ENCODE assay signal across 25 cellular contexts in the genomic region with DNA sequence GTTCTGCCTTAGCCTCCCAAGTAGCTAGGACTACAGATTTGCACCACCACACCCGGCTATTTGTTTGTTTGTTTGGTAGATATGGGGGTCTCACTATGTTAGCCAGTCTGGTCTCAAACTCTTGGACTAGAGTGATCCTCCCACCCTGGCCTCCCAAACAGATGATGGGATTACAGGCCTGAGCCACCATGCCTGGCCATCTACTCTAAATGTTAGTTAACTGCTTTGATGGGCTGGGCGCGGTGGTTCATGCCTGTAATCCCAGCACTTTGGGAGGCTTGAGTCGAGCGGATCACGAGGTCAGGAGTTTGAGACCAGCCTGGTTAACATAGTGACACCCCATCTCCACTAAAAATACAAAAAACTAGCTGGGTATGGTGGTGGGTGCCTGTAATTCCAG.
DNase-seq lines count a peak whose midpoint lies in the region; ATAC-seq and TF ChIP-seq lines count a peak whose summit lies in the region.
"Had no signal": no experiment of that assay in that cellular context is flagged by ENCODE, and none has a peak within 500 bp of the region (broad histone marks: within the 10 kb centered on the region; RNA-seq: fewer than 3 reads in every experiment).

No MANE protein-coding gene starts in this region.

- H3K36me3 ChIP-seq in right atrium auricular region (no peaks in the 10 kb centered on the region), trophoblast cell (ENCODE audit: control insufficient read depth in 1 of 2, insufficient read depth in 2 of 2, low read length in 2 of 2) (no peaks in the 10 kb centered on the region), gastroesophageal sphincter (no peaks in the 10 kb centered on the region)
- H3K36me3 ChIP-seq: BE2C, BLaER1 had no signal

- H3K27me3 Mint-ChIP-seq in chondrocyte (ENCODE audit: low read depth), result no peaks in the 10 kb centered on the region
- H3K27me3 Mint-ChIP-seq: CD4-positive, alpha-beta memory T cell; CD4-positive, CD25-positive, alpha-beta regulatory T cell had no signal

- H3K27ac Mint-ChIP-seq in chondrocyte (ENCODE audit: unreplicated experiment), result no peak overlapping the region
- H3K27ac Mint-ChIP-seq: CD14-positive monocyte; CD4-positive, alpha-beta memory T cell; CD4-positive, CD25-positive, alpha-beta regulatory T cell had no signal

- no peak overlapping the region for H4K8ac ChIP-seq in trophoblast cell (ENCODE audit: low read depth, low read length)

- intact Hi-C loops in left cardiac atrium (cut with DNase I), result no loop called here

- TF ChIP-seq CTCF in right atrium auricular region (IDR thresholded peaks at IDR 0.05), result no peak
- no peak for TF ChIP-seq CTCF in chondrocyte (IDR thresholded peaks at IDR 0.05)
- no peak for TF ChIP-seq CTCF in gastroesophageal sphincter (IDR thresholded peaks at IDR 0.05)

- H2AFZ ChIP-seq in trophoblast cell (ENCODE audit: insufficient read depth, low read length, poor library complexity), result no peak overlapping the region

- no peak overlapping the region for H3K14ac ChIP-seq in trophoblast cell (ENCODE audit: low read length)

- H3K4me1 ChIP-seq in right atrium auricular region (no peaks in the 10 kb centered on the region), trophoblast cell (ENCODE audit: control insufficient read depth in 1 of 2, insufficient read depth in 2 of 2, low read length in 2 of 2) (no peaks in the 10 kb centered on the region), gastroesophageal sphincter (no peaks in the 10 kb centered on the region)
- H3K4me1 ChIP-seq: BE2C, BLaER1 had no signal

- no peak for TF ChIP-seq POLR2A in gastroesophageal sphincter (IDR thresholded peaks at IDR 0.05)

- no peak overlapping the region for H3K4me3 Mint-ChIP-seq in chondrocyte (ENCODE audit: unreplicated experiment)
- H3K4me3 Mint-ChIP-seq: CD14-positive monocyte; CD4-positive, alpha-beta memory T cell; CD4-positive, CD25-positive, alpha-beta regulatory T cell; CD8-positive, alpha-beta memory T cell had no signal

- H3K4me3 ChIP-seq in right atrium auricular region (no peak overlapping the region), trophoblast cell (ENCODE audit: low read depth, low read length) (no peak overlapping the region), gastroesophageal sphincter (no peak overlapping the region)
- H3K4me3 ChIP-seq: BLaER1, GM12878 had no signal

- no peaks in the 10 kb centered on the region for H3K79me1 ChIP-seq in trophoblast cell (ENCODE audit: low read length)

- no peak for ATAC-seq in left cardiac atrium
- no peak for ATAC-seq in gastroesophageal sphincter
- ATAC-seq in HG02981 (IDR thresholded peaks at IDR 0.05; ENCODE audit: unreplicated experiment), result no peak
- ATAC-seq in esophagus mucosa, result no peak
- ATAC-seq: GM12878 had no signal

- H3K27me3 ChIP-seq in right atrium auricular region, result no peaks in the 10 kb centered on the region
- H3K27me3 ChIP-seq in trophoblast cell (ENCODE audit: insufficient read depth, low read length), result peaks cover 2% of the 10 kb centered on the region
- no peaks in the 10 kb centered on the region for H3K27me3 ChIP-seq in gastroesophageal sphincter
- H3K27me3 ChIP-seq: BE2C, BLaER1 had no signal

- H3K9me3 Mint-ChIP-seq in chondrocyte (ENCODE audit: low read depth), result peaks cover 6% of the 10 kb centered on the region
- H3K9me3 Mint-ChIP-seq: CD4-positive, alpha-beta memory T cell had no signal

- no peak overlapping the region for H3K23ac ChIP-seq in trophoblast cell (ENCODE audit: low read length)

- H3K36me3 Mint-ChIP-seq in chondrocyte (ENCODE audit: low read depth), result no peaks in the 10 kb centered on the region
- H3K36me3 Mint-ChIP-seq: CD14-positive monocyte; CD4-positive, alpha-beta memory T cell; CD4-positive, CD25-positive, alpha-beta regulatory T cell; CD8-positive, alpha-beta memory T cell had no signal

- H2BK5ac ChIP-seq in trophoblast cell (ENCODE audit: low read depth, low read length, poor library complexity), result no peak overlapping the region

- DNase-seq in right atrium auricular region (ENCODE audit: low spot score) (peak; percentile 36), left cardiac atrium (no peak), chondrocyte (ENCODE audit: low spot score) (peak; percentile 24), trophoblast cell (no peak)
- DNase-seq: 8988T; ACHN; BE2C; C1 segment of cervical spinal cord; CD4-positive, alpha-beta memory T cell; CD4-positive, CD25-positive, alpha-beta regulatory T cell; CD8-positive, alpha-beta memory T cell; COR-L47; DMS 273 treated with DMSO at 0.1 percent for 48 hours; DMS153; DMS53; DMS79; DND-41; EL; GDM1 had no signal

- no peak overlapping the region for H4K91ac ChIP-seq in trophoblast cell (ENCODE audit: low read depth, low read length)

- H3K4me1 Mint-ChIP-seq in chondrocyte (ENCODE audit: low read depth), result no peaks in the 10 kb centered on the region
- H3K4me1 Mint-ChIP-seq: CD14-positive monocyte; CD4-positive, alpha-beta memory T cell; CD4-positive, CD25-positive, alpha-beta regulatory T cell; CD8-positive, alpha-beta memory T cell had no signal

- WGBS in trophoblast cell (ENCODE audit: extremely low coverage, insufficient coverage, insufficient read length), result no CpG with 5 or more reads among the region's 6 CpGs
- 60 to 82% methylated on average over 1 to 6 of the region's 6 CpGs for WGBS in gastroesophageal sphincter (ENCODE audit: low coverage in 1 of 2), 2 donors

- no peak overlapping the region for H2BK12ac ChIP-seq in trophoblast cell (ENCODE audit: low read length)

- H3K27ac ChIP-seq in right atrium auricular region, result no peak overlapping the region
- no peak overlapping the region for H3K27ac ChIP-seq in trophoblast cell (ENCODE audit: low read depth, low read length)
- no peak overlapping the region for H3K27ac ChIP-seq in gastroesophageal sphincter
- H3K27ac ChIP-seq: BLaER1 had no signal

- no peaks in the 10 kb centered on the region for H3K79me2 ChIP-seq in trophoblast cell (ENCODE audit: control insufficient read depth, insufficient read depth, low read length, poor library complexity)

- H3K4me2 ChIP-seq in trophoblast cell (ENCODE audit: low read length), result no peak overlapping the region
- H3K4me2 ChIP-seq: BLaER1 had no signal

- no peak for TF ChIP-seq EP300 in gastroesophageal sphincter (IDR thresholded peaks at IDR 0.05)

- H2AK5ac ChIP-seq in trophoblast cell (ENCODE audit: low read length), result no peak overlapping the region

- no peaks in the 10 kb centered on the region for H3K9me3 ChIP-seq in right atrium auricular region
- peaks cover 17% of the 10 kb centered on the region for H3K9me3 ChIP-seq in trophoblast cell (ENCODE audit: insufficient read depth, low read depth, low read length)
- no peaks in the 10 kb centered on the region for H3K9me3 ChIP-seq in gastroesophageal sphincter
- H3K9me3 ChIP-seq: BE2C, BLaER1 had no signal

- H3K4ac ChIP-seq in trophoblast cell (ENCODE audit: low read depth, low read length), result no peak overlapping the region

- H4K12ac ChIP-seq in trophoblast cell (ENCODE audit: low read depth, low read length), result peak overlapping the region; percentile 18

- H3K18ac ChIP-seq in trophoblast cell (ENCODE audit: low read length), result no peak overlapping the region

- no peak overlapping the region for H2BK120ac ChIP-seq in trophoblast cell (ENCODE audit: insufficient read depth, low read length, poor library complexity)

- H3K9ac ChIP-seq in trophoblast cell (ENCODE audit: low read length), result no peak overlapping the region
- H3K9ac ChIP-seq: BLaER1 had no signal

Comparison
In these comparisons a context has a peak if more than half of its experiments do, and no peak if none do; other contexts are left out.
1. DNase-seq: peak in right atrium auricular region (single experiment) and chondrocyte (single experiment); none in left cardiac atrium (single experiment) and trophoblast cell (0 of 2).